ENCODE assay signal across 18 cellular contexts in the genomic region with DNA sequence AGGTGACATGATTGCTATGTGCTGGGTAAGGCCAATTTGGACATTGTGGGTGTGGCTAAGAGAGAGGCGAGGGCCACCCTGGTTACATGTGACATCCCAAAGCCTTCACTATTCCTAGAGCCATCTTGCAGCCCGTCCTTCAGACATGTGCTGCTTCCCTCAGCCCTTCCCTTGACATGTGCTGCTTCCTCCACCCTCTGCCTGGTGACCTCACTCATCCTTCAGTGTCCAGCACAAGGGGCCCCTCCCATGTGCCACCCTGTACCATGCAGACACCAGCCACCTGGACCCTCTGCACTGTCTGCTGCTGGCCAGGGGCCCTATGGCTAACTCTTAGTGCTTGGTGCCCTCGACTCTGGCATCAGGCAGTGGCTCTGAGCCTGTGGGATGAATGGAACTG.
"Had no signal": no experiment of that assay in that cellular context is flagged by ENCODE, and none has a peak within 500 bp of the region (broad histone marks: within the 10 kb centered on the region; RNA-seq: fewer than 3 reads in every experiment).

No MANE protein-coding gene starts in this region.

- FAIRE-seq: RCC 7860 had no signal

- H3K36me3 ChIP-seq: MG63, SJCRH30 had no signal

- H3K27me3 ChIP-seq: MG63, SJCRH30 had no signal

- DNase-seq: IMR-90, KG1, MG63, NCI-H1092, NCI-H1105 treated with DMSO at 0.1 percent for 48 hours, NCI-H1417 treated with DMSO at 0.1 percent for 48 hours, NCI-H146, NCI-H2081, NCI-H2107, NCI-H226, NCI-H446, NCI-H510A, NCI-H524 treated with DMSO at 0.1 percent for 48 hours, NCI-H774, SHP77 treated with DMSO at 0.1 percent for 48 hours had no signal

- H3K4me1 ChIP-seq: SJCRH30 had no signal

- H3K4me3 ChIP-seq: MG63, SJCRH30 had no signal

- H3K9me3 ChIP-seq: MG63 had no signal

- H3K27ac ChIP-seq: SJCRH30 had no signal

- ATAC-seq: SK-N-SH treated with all-trans-retinoic acid at 6 μM for 48 hours had no signal
